Comparison of ENCODE assay signal across 1 cellular context in genomic region chr2:237556773-237557632, GRCh38.
TF ChIP-seq lines count a peak whose summit lies in the region.

No MANE protein-coding gene starts in this region.

TF ChIP-seq in GM12878, 131 proteins besides CTCF, POLR2A, EP300 and RAD21 (continued from another document):
- TF ChIP-seq USF2 (IDR thresholded peaks at IDR 0.05; ENCODE audit: borderline replicate concordance, low read depth, low read length) (peak; percentile 80), ATF2 (IDR thresholded peaks at IDR 0.05; ENCODE audit: low read length) (peak; percentile 46; the same call in 1 of the 2 replicates), RELB (IDR thresholded peaks at IDR 0.05; ENCODE audit: low read depth) (peak; percentile 81; the same call in 1 of the 2 replicates), MEF2B (IDR thresholded peaks at IDR 0.05; ENCODE audit: partially characterized antibody, poor library complexity, severe bottlenecking) (peak; percentile 58)
